In genomic region chr12:132600048-132601032, GRCh38 we compare ENCODE assay signal across 8 cellular contexts. TPM values are rescaled to one million over a fixed set of nuclear protein-coding genes. Genes with fewer than 3 reads are reported as not detected.
DNase-seq lines count a peak whose midpoint lies in the region; ATAC-seq and TF ChIP-seq lines count a peak whose summit lies in the region.

No MANE protein-coding gene starts in this region.

- no peaks in the 10 kb centered on the region for H3K36me3 Mint-ChIP-seq in activated T-cell treated with anti-CD3 and anti-CD28 coated beads, Interleukin-2, amount 50 U/mL, for 72 hours (ENCODE audit: insufficient read depth in 2 of 2)
- no peaks in the 10 kb centered on the region for H3K36me3 Mint-ChIP-seq in neural crest cell (ENCODE audit: low read depth)

- peak overlapping the region; percentile 39 to 59 for H3K4me3 ChIP-seq in foreskin fibroblast (ENCODE audit: low read depth in 1 of 2, low read length in 2 of 2)

- H3K4me1 Mint-ChIP-seq in activated T-cell treated with anti-CD3 and anti-CD28 coated beads, Interleukin-2, amount 50 U/mL, for 72 hours (ENCODE audit: low read depth), result peaks cover 25% of the 10 kb centered on the region
- peaks cover 36% of the 10 kb centered on the region for H3K4me1 Mint-ChIP-seq in neural crest cell

- peak; percentile 87 for DNase-seq in AG20443 (ENCODE audit: low spot score)
- DNase-seq in NCI-H510A treated with DMSO at 0.1 percent for 48 hours (lab: John Stamatoyannopoulos, UW), result peak; percentile 90
- peak; percentile 51 to 61 for DNase-seq in activated T-cell treated with anti-CD3 and anti-CD28 coated beads, Interleukin-2, amount 50 U/mL, for 72 hours
- peak; percentile 65 to 87 for DNase-seq in foreskin fibroblast
- peak; percentile 73 for DNase-seq in neural crest cell (ENCODE audit: low read depth, low spot score)

- peak; percentile 53 for ATAC-seq in GM18868 (IDR thresholded peaks at IDR 0.05; ENCODE audit: unreplicated experiment)
- ATAC-seq in activated T-cell treated with anti-CD3 and anti-CD28 coated beads, Interleukin-2, amount 50 U/mL, for 72 hours (replicated peaks in 1 of 2), result peak; percentile 71 to 77
- no peak for ATAC-seq in GM18870 (IDR thresholded peaks at IDR 0.05; ENCODE audit: unreplicated experiment)
- no peak for ATAC-seq in GM18520 (IDR thresholded peaks at IDR 0.05; ENCODE audit: unreplicated experiment)

- H3K27me3 Mint-ChIP-seq in activated T-cell treated with anti-CD3 and anti-CD28 coated beads, Interleukin-2, amount 50 U/mL, for 72 hours (ENCODE audit: low read depth), result peaks cover 66% of the 10 kb centered on the region
- peaks cover 35% of the 10 kb centered on the region for H3K27me3 Mint-ChIP-seq in neural crest cell (ENCODE audit: low read depth)

- no peaks in the 10 kb centered on the region for H3K9me3 Mint-ChIP-seq in activated T-cell treated with anti-CD3 and anti-CD28 coated beads, Interleukin-2, amount 50 U/mL, for 72 hours
- no peaks in the 10 kb centered on the region for H3K9me3 Mint-ChIP-seq in neural crest cell

- TF ChIP-seq CTCF in foreskin fibroblast (IDR thresholded peaks at IDR 0.05; ENCODE audit: low read depth, low read length) (peak; percentile 86), neural crest cell (conservative IDR thresholded peaks at IDR 0.05) (peak; percentile 63)

- H3K27ac Mint-ChIP-seq in activated T-cell treated with anti-CD3 and anti-CD28 coated beads, Interleukin-2, amount 50 U/mL, for 72 hours, result no peak overlapping the region
- H3K27ac Mint-ChIP-seq in neural crest cell (ENCODE audit: unreplicated experiment), result peak overlapping the region; percentile 68

- peak overlapping the region; percentile 65 to 69 for H3K4me3 Mint-ChIP-seq in activated T-cell treated with anti-CD3 and anti-CD28 coated beads, Interleukin-2, amount 50 U/mL, for 72 hours
- H3K4me3 Mint-ChIP-seq in neural crest cell, result peak overlapping the region; percentile 74

RNA-seq across cellular contexts. Expression of gene LRCOL1, which starts 10.0 kb away (rescaled TPM):
- not detected for total RNA-seq in activated T-cell treated with anti-CD3 and anti-CD28 coated beads, Interleukin-2, amount 50 U/mL, for 72 hours
- 0.93 and 1.7 TPM in 2 replicates for total RNA-seq in neural crest cell

RNA-seq across cellular contexts. Expression of gene P2RX2, which starts 18.2 kb away (rescaled TPM):
- not detected for total RNA-seq in activated T-cell treated with anti-CD3 and anti-CD28 coated beads, Interleukin-2, amount 50 U/mL, for 72 hours
- not detected in 2 replicates for total RNA-seq in neural crest cell

Comparison
In these comparisons a context has a peak if more than half of its experiments do, and no peak if none do; other contexts are left out.
1. ATAC-seq: peak in GM18868 (single experiment) and activated T-cell treated with anti-CD3 and anti-CD28 coated beads, Interleukin-2, amount 50 U/mL, for 72 hours (2 of 2); none in GM18870 (single experiment) and GM18520 (single experiment).
2. Peak in every context shown above with its lines, with median percentiles within 50 percentile points of each other: DNase-seq.